9 cellular contexts compared by ENCODE assay signal in genomic region chr6:551405-551804, GRCh38.
A peak's percentile ranks its signal among the peaks of the same experiment; 100 is the strongest.
DNase-seq lines count a peak whose midpoint lies in the region; ATAC-seq, FAIRE-seq and TF ChIP-seq lines count a peak whose summit lies in the region.
"Had no signal": no experiment of that assay in that cellular context is flagged by ENCODE, and none has a peak within 500 bp of the region (broad histone marks: within the 10 kb centered on the region; RNA-seq: fewer than 3 reads in every experiment).

No MANE protein-coding gene starts in this region.

- intact Hi-C loops in psoas muscle (cut with DNase I), result no loop called here

- TF ChIP-seq CTCF in hepatocyte (IDR thresholded peaks at IDR 0.05; ENCODE audit: poor library complexity) (peak; percentile 16), psoas muscle (IDR thresholded peaks at IDR 0.05) (no peak)

- H3K79me2 ChIP-seq in hepatocyte, result no peaks in the 10 kb centered on the region

- no peaks in the 10 kb centered on the region for H3K9me2 ChIP-seq in hepatocyte (replicated peaks; ENCODE audit: insufficient read depth)

- no peak overlapping the region for H2AFZ ChIP-seq in hepatocyte

- H3K4me3 ChIP-seq in hepatocyte (no peak overlapping the region), psoas muscle (no peak overlapping the region)

- ATAC-seq in psoas muscle (no peak), GM18517 (IDR thresholded peaks at IDR 0.05; ENCODE audit: unreplicated experiment) (no peak)

- no peak overlapping the region for H3K4me2 ChIP-seq in hepatocyte

- DNase-seq in 8988T (peak; percentile 44), H54 (ENCODE audit: insufficient read length, low spot score) (peak; percentile 43), hepatocyte (ENCODE audit: low spot score) (peak; percentile 49), NCI-H226 (no peak), psoas muscle (no peak), G401 (ENCODE audit: low spot score) (no peak)
- DNase-seq in activated CD8-positive, alpha-beta memory T cell treated with anti-CD3 and anti-CD28 coated beads, Interleukin-2, amount 50 U/mL, for 24 hours (ENCODE audit: extremely low read depth), result peak; percentile 18

- no peaks in the 10 kb centered on the region for H3K9me3 ChIP-seq in hepatocyte (ENCODE audit: low read depth)
- H3K9me3 ChIP-seq in psoas muscle, result no peaks in the 10 kb centered on the region

- no peaks in the 10 kb centered on the region for H4K20me1 ChIP-seq in hepatocyte (ENCODE audit: insufficient read depth, poor library complexity, severe bottlenecking)

- H3K27me3 ChIP-seq in hepatocyte, result no peaks in the 10 kb centered on the region
- no peaks in the 10 kb centered on the region for H3K27me3 ChIP-seq in psoas muscle (ENCODE audit: insufficient read depth in 3 of 3, low read length in 2 of 3)

- WGBS in hepatocyte (ENCODE audit: low lambda C conversion rate, missing lambda C conversion rate), result 58% methylated on average over 4 of the region's 4 CpGs
- WGBS in psoas muscle, 3 donors, result 70 to 81% (median 73%) methylated on average over 4 of the region's 4 CpGs

- H3K4me1 ChIP-seq in hepatocyte (ENCODE audit: insufficient read depth) (no peaks in the 10 kb centered on the region), psoas muscle (no peaks in the 10 kb centered on the region)

- in situ Hi-C loops in G401 (cut with HindIII; ENCODE audit: low sequenced_read_pairs), result no loop called here

- H3K27ac ChIP-seq in hepatocyte (no peak overlapping the region), psoas muscle (no peak overlapping the region)

- no peak for TF ChIP-seq POLR2A in H54 (IDR thresholded peaks at IDR 0.05; ENCODE audit: low read depth, low read length)

- peak; percentile 72 for FAIRE-seq in H54 (lab: Jason Lieb, UNC)
- FAIRE-seq: endothelial cell of umbilical vein had no signal

- H3K36me3 ChIP-seq in hepatocyte (replicated peaks; ENCODE audit: insufficient read depth, low read depth), result no peaks in the 10 kb centered on the region
- H3K36me3 ChIP-seq in psoas muscle (ENCODE audit: insufficient read depth in 1 of 2, low read depth in 1 of 2), result peaks cover 2 to 69% of the 10 kb centered on the region in 2 donors

Comparison
In these comparisons a context has a peak if more than half of its experiments do, and no peak if none do; other contexts are left out.
1. DNase-seq: peak in 8988T (single experiment), H54 (single experiment), activated CD8-positive, alpha-beta memory T cell treated with anti-CD3 and anti-CD28 coated beads, Interleukin-2, amount 50 U/mL, for 24 hours (single experiment) and hepatocyte (single experiment); none in NCI-H226 (single experiment), psoas muscle (0 of 2) and G401 (single experiment).